Comparison of ENCODE assay signal across 1 cellular context in the genomic region with DNA sequence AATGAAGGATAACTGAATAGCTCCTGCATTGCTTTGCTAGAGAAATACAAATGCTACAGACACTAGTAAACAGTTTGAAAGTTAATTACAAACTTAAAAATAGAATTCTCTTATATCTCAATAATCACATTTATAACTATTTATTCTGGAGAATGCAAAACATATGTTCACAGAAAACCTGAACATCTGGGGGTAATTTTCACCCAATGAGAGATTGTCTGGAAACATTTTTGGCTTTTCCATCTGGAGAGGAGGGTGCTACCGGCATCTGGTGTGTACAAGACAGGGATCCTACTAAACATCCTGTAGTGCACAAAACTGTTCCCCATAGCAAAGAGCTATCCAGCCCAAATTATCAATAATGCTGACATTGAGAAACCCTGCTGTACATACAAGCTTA.
A peak's percentile ranks its signal among the peaks of the same experiment; 100 is the strongest.
TF ChIP-seq lines count a peak whose summit lies in the region.

No MANE protein-coding gene starts in this region.

TF ChIP-seq in HepG2, 621 proteins besides CTCF, POLR2A, EP300 and RAD21 (continued from another document):
- TF ChIP-seq MAFF (IDR thresholded peaks at IDR 0.05; ENCODE audit: low read depth, low read length), result peak; percentile 49; the same call in 1 of the 2 replicates
